1 cellular context compared by ENCODE assay signal in the genomic region with DNA sequence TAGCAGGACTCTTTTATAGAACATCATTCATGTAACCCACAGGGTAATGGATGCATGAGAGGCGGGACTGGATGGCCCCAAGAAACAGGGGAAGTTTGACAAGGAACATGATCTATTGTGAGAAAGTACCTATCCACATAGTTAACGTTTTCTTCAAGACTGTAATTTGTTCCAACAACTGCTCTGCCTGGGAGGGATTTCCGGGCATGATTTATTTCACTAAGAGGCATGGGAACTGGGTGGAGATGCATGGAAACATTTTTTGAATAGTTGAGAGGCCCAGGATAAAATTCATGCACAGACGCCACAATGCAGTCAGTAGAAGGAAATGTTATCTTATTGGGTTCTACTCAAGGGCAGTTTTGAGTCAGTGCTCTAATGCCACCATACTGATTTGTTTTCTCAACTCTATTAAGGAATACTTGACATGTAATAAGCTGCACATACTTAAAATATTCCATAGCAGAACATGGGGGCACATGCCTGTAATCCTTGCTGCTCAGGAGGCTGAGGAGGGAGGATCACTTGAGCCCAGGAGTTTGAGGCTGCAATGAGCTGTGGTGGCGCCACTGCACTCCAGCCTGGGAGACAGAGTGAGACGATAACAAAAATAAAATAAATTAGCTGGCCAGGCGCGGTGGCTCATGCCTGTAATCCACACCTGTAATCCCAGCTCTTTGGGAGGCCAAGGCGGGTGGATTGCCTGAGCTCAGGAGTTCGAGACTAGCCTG.
TF ChIP-seq lines count a peak whose summit lies in the region.

No MANE protein-coding gene starts in this region.

TF ChIP-seq in IMR-90, 13 proteins besides CTCF, POLR2A, EP300 and RAD21:
- TF ChIP-seq, protein P1, sequence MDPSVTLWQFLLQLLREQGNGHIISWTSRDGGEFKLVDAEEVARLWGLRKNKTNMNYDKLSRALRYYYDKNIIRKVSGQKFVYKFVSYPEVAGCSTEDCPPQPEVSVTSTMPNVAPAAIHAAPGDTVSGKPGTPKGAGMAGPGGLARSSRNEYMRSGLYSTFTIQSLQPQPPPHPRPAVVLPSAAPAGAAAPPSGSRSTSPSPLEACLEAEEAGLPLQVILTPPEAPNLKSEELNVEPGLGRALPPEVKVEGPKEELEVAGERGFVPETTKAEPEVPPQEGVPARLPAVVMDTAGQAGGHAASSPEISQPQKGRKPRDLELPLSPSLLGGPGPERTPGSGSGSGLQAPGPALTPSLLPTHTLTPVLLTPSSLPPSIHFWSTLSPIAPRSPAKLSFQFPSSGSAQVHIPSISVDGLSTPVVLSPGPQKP (IDR thresholded peaks at IDR 0.05; ENCODE audit: borderline replicate concordance, low read depth, low read length), result no peak
- no peak for TF ChIP-seq FOS (IDR thresholded peaks at IDR 0.05; ENCODE audit: low read depth, low read length)
